ENCODE assay signal across 19 cellular contexts in the genomic region with DNA sequence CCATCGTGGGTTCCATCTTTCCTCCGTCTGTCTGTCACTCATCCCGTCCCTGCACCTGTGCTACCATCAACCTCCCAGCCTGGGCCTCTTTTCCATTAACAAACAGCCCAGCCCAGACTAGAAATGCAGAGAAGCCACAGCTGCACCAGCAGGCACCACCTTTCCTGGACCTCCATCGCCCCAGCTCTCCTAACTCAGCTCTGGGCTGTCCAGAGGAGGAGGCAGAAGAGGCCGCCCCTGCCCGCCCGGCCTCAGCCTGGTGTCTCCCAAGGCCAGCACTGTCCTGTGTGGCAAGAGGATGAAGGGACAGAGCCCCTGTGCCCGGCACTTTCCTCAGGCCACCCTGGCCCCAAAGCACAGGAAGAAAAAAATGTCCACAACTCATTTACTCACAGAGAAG.
DNase-seq lines count a peak whose midpoint lies in the region; ATAC-seq, FAIRE-seq and TF ChIP-seq lines count a peak whose summit lies in the region.
"Had no signal": no experiment of that assay in that cellular context is flagged by ENCODE, and none has a peak within 500 bp of the region (broad histone marks: within the 10 kb centered on the region; RNA-seq: fewer than 3 reads in every experiment).

No MANE protein-coding gene starts in this region.

- peak overlapping the region; percentile 56 for H3K27ac Mint-ChIP-seq in stimulated activated effector memory CD8-positive, alpha-beta T cell treated with anti-CD3 and anti-CD28 coated beads, Interleukin-12 subunit alpha, Interleukin-12 subunit beta, amount 100 ng/mL, for 72 hours
- H3K27ac Mint-ChIP-seq: CD4-positive, alpha-beta T cell had no signal

- WGBS in HepG2 (ENCODE audit: low lambda C conversion rate), result 43% methylated on average over 6 of the region's 8 CpGs
- no CpG with 5 or more reads among the region's 8 CpGs for WGBS in neuronal stem cell (ENCODE audit: extremely low coverage in 2 of 2, insufficient read length in 2 of 2, insufficient replicate concordance in 1 of 2), 2 donors
- 61 to 62% methylated on average over 7 to 8 of the region's 8 CpGs for WGBS in GM23248 (ENCODE audit: low coverage in 1 of 2, low lambda C conversion rate in 2 of 2, missing lambda C conversion rate in 2 of 2), 2 experiments

- H3K4me2 ChIP-seq in HepG2 (ENCODE audit: low read depth, low read length) (no peak overlapping the region), neuronal stem cell (ENCODE audit: insufficient read depth, low read length, poor library complexity, severe bottlenecking) (no peak overlapping the region), GM23248 (ENCODE audit: unreplicated experiment) (no peak overlapping the region)
- H3K4me2 ChIP-seq: A549 had no signal

- H4K20me1 ChIP-seq in HepG2 (ENCODE audit: insufficient read depth, low read length) (peaks cover 77% of the 10 kb centered on the region), GM23248 (ENCODE audit: insufficient read depth) (no peaks in the 10 kb centered on the region)

- no peak overlapping the region for H3K4ac ChIP-seq in neuronal stem cell (ENCODE audit: low read length)

- no peak for TF ChIP-seq RAD21 in HepG2 (CRISPR knock-in tag; IDR thresholded peaks at IDR 0.05)

- H3K9me2 ChIP-seq in GM23248 (ENCODE audit: insufficient read depth), result no peaks in the 10 kb centered on the region

- H4K8ac ChIP-seq in neuronal stem cell (ENCODE audit: low read depth, low read length), result no peak overlapping the region

- H3K18ac ChIP-seq in neuronal stem cell (ENCODE audit: low read length), result no peak overlapping the region

- no peak overlapping the region for H2BK120ac ChIP-seq in neuronal stem cell (ENCODE audit: low read depth, low read length)

- no peaks in the 10 kb centered on the region for H3K36me3 Mint-ChIP-seq in stimulated activated effector memory CD8-positive, alpha-beta T cell treated with anti-CD3 and anti-CD28 coated beads, Interleukin-12 subunit alpha, Interleukin-12 subunit beta, amount 100 ng/mL, for 72 hours

- TF ChIP-seq CTCF in HepG2 (CRISPR knock-in tag; IDR thresholded peaks at IDR 0.05), result no peak

- no peak overlapping the region for H2BK12ac ChIP-seq in neuronal stem cell (ENCODE audit: low read length)

- no peak overlapping the region for H3K23ac ChIP-seq in neuronal stem cell (ENCODE audit: low read depth, low read length, poor library complexity)

- H3K4me1 Mint-ChIP-seq in stimulated activated effector memory CD8-positive, alpha-beta T cell treated with anti-CD3 and anti-CD28 coated beads, Interleukin-12 subunit alpha, Interleukin-12 subunit beta, amount 100 ng/mL, for 72 hours, result no peaks in the 10 kb centered on the region

- H3K79me1 ChIP-seq in neuronal stem cell (ENCODE audit: low read depth, low read length), result no peaks in the 10 kb centered on the region

- no peak overlapping the region for H3K27ac ChIP-seq in HepG2 (ENCODE audit: extremely low read length, insufficient read depth, low read length)
- H3K27ac ChIP-seq in neuronal stem cell (replicated peaks; ENCODE audit: low read length), result no peak overlapping the region
- no peak overlapping the region for H3K27ac ChIP-seq in GM23248
- H3K27ac ChIP-seq: 22Rv1, A549, C4-2B had no signal

- H3K79me2 ChIP-seq in HepG2 (ENCODE audit: insufficient read depth, low read length) (no peaks in the 10 kb centered on the region), GM23248 (ENCODE audit: insufficient read depth) (no peaks in the 10 kb centered on the region)

- no peak for TF ChIP-seq EP300 in HepG2 (IDR thresholded peaks at IDR 0.05; ENCODE audit: low read depth in 2 of 2, low read length in 2 of 2)
- no peak for TF ChIP-seq EP300 in HepG2 (CRISPR knock-in tag; IDR thresholded peaks at IDR 0.05; ENCODE audit: borderline replicate concordance)

- H2BK15ac ChIP-seq in neuronal stem cell (ENCODE audit: low read length), result no peak overlapping the region

- H2AK5ac ChIP-seq in neuronal stem cell (ENCODE audit: low read depth, low read length), result no peak overlapping the region

- DNase-seq in cardiac septum (ENCODE audit: low spot score) (peak; percentile 55), Right ventricle myocardium superior (no peak), HepG2 (ENCODE audit: low spot score) (no peak), neuronal stem cell (ENCODE audit: low spot score) (no peak), activated T-cell treated with anti-CD3 and anti-CD28 coated beads for 4 hours (no peak), GM23248 (no peak)
- DNase-seq in stimulated activated effector memory CD8-positive, alpha-beta T cell treated with anti-CD3 and anti-CD28 coated beads, Interleukin-12 subunit alpha, Interleukin-12 subunit beta, amount 100 ng/mL, for 72 hours (ENCODE audit: low spot score in 2 of 2), result no peak
- DNase-seq: AML-193; CD4-positive, alpha-beta T cell; DMS153; DMS79; GDM1 had no signal

- H3K4me3 ChIP-seq in HepG2 (replicated peaks in 1 of 3; ENCODE audit: insufficient read depth in 1 of 3, low read depth in 2 of 3, low read length in 3 of 3), result no peak overlapping the region
- no peak overlapping the region for H3K4me3 ChIP-seq in neuronal stem cell (ENCODE audit: low read length in 2 of 2)
- H3K4me3 ChIP-seq in GM23248, result no peak overlapping the region
- H3K4me3 ChIP-seq: A549, HAP-1 had no signal

- intact Hi-C loops in cardiac septum (cut with DNase I), result no loop called here
- intact Hi-C loops in Right ventricle myocardium superior (cut with DNase I), result no loop called here
- intact Hi-C loops in HepG2 (cut with micrococcal nuclease; ENCODE audit: unreplicated experiment), result no loop called here

- BruUV-seq in HepG2 (replicated peaks; lab: Mats Ljungman, UMichigan), result no TSS peak

- ATAC-seq in Right ventricle myocardium superior (ENCODE audit: poor library complexity) (no peak), HepG2 (peak; percentile 45), GM19324 (IDR thresholded peaks at IDR 0.05; ENCODE audit: low FRiP score, unreplicated experiment) (no peak)
- no peak for ATAC-seq in stimulated activated effector memory CD8-positive, alpha-beta T cell treated with anti-CD3 and anti-CD28 coated beads, Interleukin-12 subunit alpha, Interleukin-12 subunit beta, amount 100 ng/mL, for 72 hours

- no peak overlapping the region for H2BK5ac ChIP-seq in neuronal stem cell (ENCODE audit: low read length)

- no peaks in the 10 kb centered on the region for H3K9me3 ChIP-seq in HepG2 (ENCODE audit: low read length)
- H3K9me3 ChIP-seq in neuronal stem cell (replicated peaks in 1 of 2; ENCODE audit: control insufficient read depth in 2 of 2, insufficient read depth in 1 of 2, low read depth in 1 of 2, low read length in 2 of 2), result no peaks in the 10 kb centered on the region
- H3K9me3 ChIP-seq in GM23248 (ENCODE audit: low read depth), result no peaks in the 10 kb centered on the region
- H3K9me3 ChIP-seq: HAP-1 had no signal

- FAIRE-seq in HepG2 (lab: Jason Lieb, UNC), result no peak
- FAIRE-seq: A549, GM12892, GM18507 had no signal

- peak overlapping the region; percentile 6 for H3K14ac ChIP-seq in neuronal stem cell (ENCODE audit: low read length)

- H3K4me3 Mint-ChIP-seq in stimulated activated effector memory CD8-positive, alpha-beta T cell treated with anti-CD3 and anti-CD28 coated beads, Interleukin-12 subunit alpha, Interleukin-12 subunit beta, amount 100 ng/mL, for 72 hours, result no peak overlapping the region
- H3K4me3 Mint-ChIP-seq: CD4-positive, alpha-beta T cell had no signal

- no peak overlapping the region for H3K9ac ChIP-seq in HepG2 (ENCODE audit: insufficient read depth, low read depth, low read length)
- no peak overlapping the region for H3K9ac ChIP-seq in neuronal stem cell (ENCODE audit: low read depth, low read length, poor library complexity)
- H3K9ac ChIP-seq in GM23248, result no peak overlapping the region

- H3K36me3 ChIP-seq in HepG2 (replicated peaks in 1 of 2; ENCODE audit: control insufficient read depth in 1 of 2, insufficient read depth in 2 of 2, low read length in 2 of 2) (no peaks in the 10 kb centered on the region; a peak in 1 of 5 replicates), neuronal stem cell (replicated peaks in 1 of 2; ENCODE audit: control insufficient read depth in 2 of 2, insufficient read depth in 2 of 2, low read length in 2 of 2) (no peaks in the 10 kb centered on the region), GM23248 (ENCODE audit: low read depth) (no peaks in the 10 kb centered on the region)
- H3K36me3 ChIP-seq: HAP-1 had no signal

- POLR2A ChIA-PET in HepG2 (lab: Yijun Ruan, JAX), result no interaction called here

- no peaks in the 10 kb centered on the region for H3K27me3 ChIP-seq in HepG2 (ENCODE audit: control insufficient read depth in 1 of 2, insufficient read depth in 2 of 2, low read length in 2 of 2)
- no peaks in the 10 kb centered on the region for H3K27me3 ChIP-seq in neuronal stem cell (ENCODE audit: control insufficient read depth in 3 of 3, insufficient read depth in 3 of 3, low read depth in 1 of 3, low read length in 3 of 3)
- no peaks in the 10 kb centered on the region for H3K27me3 ChIP-seq in GM23248 (replicated peaks; ENCODE audit: insufficient read depth)

- in situ Hi-C loops in HepG2 (cut with HindIII; ENCODE audit: extremely low pct_ligation_motif_present, low pct_unique_long_range_greater_than_20kb), result loop anchor here (25.0 kb wide), 1 partner anchor 300 kb away; no protein-coding TSS in a partner anchor
- in situ Hi-C loops in GM23248 (cut with MboI), result no loop called here

- CTCF ChIA-PET in HepG2 (lab: Yijun Ruan, JAX; ENCODE audit: low intra/inter-chr PET ratio, low total read pairs), result no interaction called here

- H4K91ac ChIP-seq in neuronal stem cell (ENCODE audit: low read depth, low read length, poor library complexity), result no peak overlapping the region

- no peak for TF ChIP-seq POLR2A in HepG2 (IDR thresholded peaks at IDR 0.05; ENCODE audit: insufficient read depth in 1 of 2, low read depth in 2 of 2, low read length in 2 of 2)

- no peaks in the 10 kb centered on the region for H3K9me3 Mint-ChIP-seq in stimulated activated effector memory CD8-positive, alpha-beta T cell treated with anti-CD3 and anti-CD28 coated beads, Interleukin-12 subunit alpha, Interleukin-12 subunit beta, amount 100 ng/mL, for 72 hours
- H3K9me3 Mint-ChIP-seq: CD4-positive, alpha-beta T cell had no signal

- no peaks in the 10 kb centered on the region for H3F3A ChIP-seq in GM23248 (ENCODE audit: insufficient read depth)

- H2AFZ ChIP-seq in HepG2 (ENCODE audit: low read length) (no peak overlapping the region), neuronal stem cell (ENCODE audit: low read length) (no peak overlapping the region), GM23248 (no peak overlapping the region)

- no peaks in the 10 kb centered on the region for H3K4me1 ChIP-seq in HepG2 (ENCODE audit: insufficient read depth, low read length)
- peaks cover 0 to 2% of the 10 kb centered on the region in 2 donors for H3K4me1 ChIP-seq in neuronal stem cell (ENCODE audit: control insufficient read depth in 2 of 2, insufficient read depth in 1 of 2, low read depth in 1 of 2, low read length in 2 of 2)
- H3K4me1 ChIP-seq in GM23248 (ENCODE audit: insufficient read depth), result no peaks in the 10 kb centered on the region
- H3K4me1 ChIP-seq: A549, HAP-1 had no signal
